ENCODE assay signal across 17 cellular contexts in genomic region chr16:79993810-79994209, GRCh38.
DNase-seq lines count a peak whose midpoint lies in the region; ATAC-seq and TF ChIP-seq lines count a peak whose summit lies in the region.
"Had no signal": no experiment of that assay in that cellular context is flagged by ENCODE, and none has a peak within 500 bp of the region (broad histone marks: within the 10 kb centered on the region; RNA-seq: fewer than 3 reads in every experiment).

No MANE protein-coding gene starts in this region.

- intact Hi-C loops in left colon (cut with DNase I, micrococcal nuclease) (no loop called here), Right ventricle myocardium inferior (cut with DNase I) (no loop called here), tibial artery (cut with DNase I; ENCODE audit: low total_unique reads) (no loop called here)
- intact Hi-C loops in activated CD4-positive, alpha-beta memory T cell treated with anti-CD3 and anti-CD28 coated beads for 36 hours (cut with micrococcal nuclease): no loop called here

- no peak overlapping the region for H3K9ac ChIP-seq in GM23248

- no peaks in the 10 kb centered on the region for H3K36me3 Mint-ChIP-seq in activated CD4-positive, alpha-beta memory T cell treated with anti-CD3 and anti-CD28 coated beads for 36 hours
- H3K36me3 Mint-ChIP-seq: CD4-positive, alpha-beta memory T cell had no signal

- no peaks in the 10 kb centered on the region for H3F3A ChIP-seq in GM23248 (ENCODE audit: insufficient read depth)

- H3K79me2 ChIP-seq in GM23248 (ENCODE audit: insufficient read depth): no peaks in the 10 kb centered on the region

- H3K27me3 ChIP-seq in GM23248 (replicated peaks; ENCODE audit: insufficient read depth): no peaks in the 10 kb centered on the region
- no peaks in the 10 kb centered on the region for H3K27me3 ChIP-seq in tibial artery
- no peaks in the 10 kb centered on the region for H3K27me3 ChIP-seq in gastroesophageal sphincter

- H3K4me3 ChIP-seq in GM23248 (no peak overlapping the region), tibial artery (no peak overlapping the region), gastroesophageal sphincter (no peak overlapping the region)
- H3K4me3 ChIP-seq: GM12878, GM23338 had no signal

- in situ Hi-C loops in GM23248 (cut with MboI): loop anchor here (10.0 kb wide), 1 partner anchor 371 kb away; no protein-coding TSS in a partner anchor

- no peak overlapping the region for H3K27ac Mint-ChIP-seq in activated CD4-positive, alpha-beta memory T cell treated with anti-CD3 and anti-CD28 coated beads for 36 hours
- H3K27ac Mint-ChIP-seq: B cell; CD4-positive, alpha-beta memory T cell; GM23338; H9 had no signal

- H3K27me3 Mint-ChIP-seq in activated CD4-positive, alpha-beta memory T cell treated with anti-CD3 and anti-CD28 coated beads for 36 hours: peaks cover 2% of the 10 kb centered on the region

- TF ChIP-seq POLR2A in gastroesophageal sphincter (IDR thresholded peaks at IDR 0.05): no peak

- TF ChIP-seq EP300 in gastroesophageal sphincter (IDR thresholded peaks at IDR 0.05): no peak

- no peaks in the 10 kb centered on the region for H4K20me1 ChIP-seq in GM23248 (ENCODE audit: insufficient read depth)

- TF ChIP-seq CTCF in tibial artery (IDR thresholded peaks at IDR 0.05) (no peak), gastroesophageal sphincter (IDR thresholded peaks at IDR 0.05) (no peak)

- DNase-seq in GM23248 (peak; percentile 27), caudate nucleus (lab: John Stamatoyannopoulos, UW) (no peak), left colon (no peak), substantia nigra (lab: John Stamatoyannopoulos, UW) (no peak), Right ventricle myocardium inferior (ENCODE audit: missing footprints) (no peak), tibial artery (no peak)
- DNase-seq in activated CD4-positive, alpha-beta memory T cell treated with anti-CD3 and anti-CD28 coated beads for 36 hours: no peak
- DNase-seq: ACHN; CD4-positive, alpha-beta memory T cell; DMS79; H9 had no signal

- H3K4me1 ChIP-seq in GM23248 (ENCODE audit: insufficient read depth): no peaks in the 10 kb centered on the region
- peaks cover 0 to 15% (median 0%) of the 10 kb centered on the region in 4 donors for H3K4me1 ChIP-seq in tibial artery
- H3K4me1 ChIP-seq in gastroesophageal sphincter: no peaks in the 10 kb centered on the region

- no peaks in the 10 kb centered on the region for H3K9me2 ChIP-seq in GM23248 (ENCODE audit: insufficient read depth)

- H3K4me1 Mint-ChIP-seq in activated CD4-positive, alpha-beta memory T cell treated with anti-CD3 and anti-CD28 coated beads for 36 hours (ENCODE audit: low read depth): no peaks in the 10 kb centered on the region
- H3K4me1 Mint-ChIP-seq: B cell; CD4-positive, alpha-beta memory T cell had no signal

- no peaks in the 10 kb centered on the region for H3K9me3 Mint-ChIP-seq in activated CD4-positive, alpha-beta memory T cell treated with anti-CD3 and anti-CD28 coated beads for 36 hours
- H3K9me3 Mint-ChIP-seq: CD4-positive, alpha-beta memory T cell; GM23338 had no signal

- POLR2A ChIA-PET in activated CD4-positive, alpha-beta memory T cell treated with anti-CD3 and anti-CD28 coated beads for 36 hours (lab: Charles Lee): interaction anchor here (1.1 kb wide), 1 partner anchor 330 kb away, joined by 3 read pairs; no protein-coding TSS in a partner anchor

- H3K36me3 ChIP-seq in GM23248 (ENCODE audit: low read depth) (no peaks in the 10 kb centered on the region), tibial artery (no peaks in the 10 kb centered on the region), gastroesophageal sphincter (no peaks in the 10 kb centered on the region)

- CTCF ChIA-PET in activated CD4-positive, alpha-beta memory T cell treated with anti-CD3 and anti-CD28 coated beads for 36 hours (lab: Charles Lee): interaction anchor here (0.9 to 1.4 kb wide), 2 partner anchors 12 to 472 kb away, joined by 3 read pairs; no protein-coding TSS in a partner anchor

- H3K27ac ChIP-seq in GM23248: no peak overlapping the region
- H3K27ac ChIP-seq in caudate nucleus (ENCODE audit: low read depth, low read length): peak overlapping the region; percentile 40
- H3K27ac ChIP-seq in substantia nigra (ENCODE audit: low read depth, low read length, poor library complexity, severe bottlenecking): peak overlapping the region; percentile 23
- H3K27ac ChIP-seq in tibial artery: no peak overlapping the region
- H3K27ac ChIP-seq in gastroesophageal sphincter: no peak overlapping the region
- H3K27ac ChIP-seq: C4-2B had no signal

- H3K9me3 ChIP-seq in GM23248 (ENCODE audit: low read depth) (no peaks in the 10 kb centered on the region), tibial artery (no peaks in the 10 kb centered on the region), gastroesophageal sphincter (no peaks in the 10 kb centered on the region)

- ATAC-seq in left colon (peak; percentile 34), Right ventricle myocardium inferior (no peak), gastroesophageal sphincter (no peak)
- ATAC-seq: GM12878, HepG2 had no signal

- WGBS in GM23248 (ENCODE audit: low coverage in 1 of 2, low lambda C conversion rate in 2 of 2, missing lambda C conversion rate in 2 of 2), 2 experiments: 46 to 48% methylated on average over 5 of the region's 5 CpGs
- WGBS in gastroesophageal sphincter (ENCODE audit: low coverage in 1 of 2), 2 donors: 86 to 94% methylated on average over 2 to 5 of the region's 5 CpGs

- H2AFZ ChIP-seq in GM23248: no peak overlapping the region

- no peak overlapping the region for H3K4me3 Mint-ChIP-seq in activated CD4-positive, alpha-beta memory T cell treated with anti-CD3 and anti-CD28 coated beads for 36 hours
- H3K4me3 Mint-ChIP-seq: B cell; CD4-positive, alpha-beta memory T cell; GM23338; H9 had no signal

- no peak overlapping the region for H3K4me2 ChIP-seq in GM23248 (ENCODE audit: unreplicated experiment)
- H3K4me2 ChIP-seq: GM23338 had no signal

Comparison
In these comparisons a context has a peak if more than half of its experiments do, and no peak if none do; other contexts are left out.
1. H3K27ac ChIP-seq: peak in caudate nucleus (single experiment) and substantia nigra (single experiment); none in GM23248 (single experiment), tibial artery (0 of 2) and gastroesophageal sphincter (0 of 4).